Comparison of ENCODE assay signal across 12 cellular contexts in genomic region chr14:51139221-51139681, GRCh38. TPM values are rescaled to one million over a fixed set of nuclear protein-coding genes. Genes with fewer than 3 reads are reported as not detected.
DNase-seq lines count a peak whose midpoint lies in the region; ATAC-seq and TF ChIP-seq lines count a peak whose summit lies in the region.
"Had no signal": no experiment of that assay in that cellular context is flagged by ENCODE, and none has a peak within 500 bp of the region (broad histone marks: within the 10 kb centered on the region; RNA-seq: fewer than 3 reads in every experiment).

No MANE protein-coding gene starts in this region.

- H3K4me3 Mint-ChIP-seq in GM23338 (no peak overlapping the region), neural progenitor cell (no peak overlapping the region)

- no peak overlapping the region for H3K27ac Mint-ChIP-seq in GM23338
- peak overlapping the region; percentile 22 for H3K27ac Mint-ChIP-seq in neural progenitor cell

- H3K4me3 ChIP-seq in GM23338, result no peak overlapping the region
- H3K4me3 ChIP-seq in neural progenitor cell, result no peak overlapping the region
- H3K4me3 ChIP-seq: ascending aorta, skin epidermis had no signal

- DNase-seq in GM23338 (ENCODE audit: low spot score) (no peak), NCI-H524 (lab: John Stamatoyannopoulos, UW) (peak; percentile 77 to 99), epithelial cell of prostate (ENCODE audit: low read depth, low spot score) (peak; percentile 31), neural progenitor cell (ENCODE audit: low spot score) (no peak), GM03348 (ENCODE audit: low spot score) (no peak), substantia nigra (lab: John Stamatoyannopoulos, UW) (no peak)
- DNase-seq: COR-L47 had no signal

- peaks cover 16% of the 10 kb centered on the region for H3K9me2 ChIP-seq in GM23338 (ENCODE audit: insufficient read depth)

- H3K36me3 ChIP-seq in GM23338 (ENCODE audit: insufficient read depth) (0 out of 2 replicates have a peak, but pooled peaks cover 3% of the 10 kb centered on the region), neural progenitor cell (no peaks in the 10 kb centered on the region)
- H3K36me3 ChIP-seq: ascending aorta, Peyer's patch had no signal

- H3K27me3 ChIP-seq in GM23338 (ENCODE audit: insufficient read depth) (no peaks in the 10 kb centered on the region), neural progenitor cell (no peaks in the 10 kb centered on the region)
- H3K27me3 ChIP-seq: ascending aorta, Peyer's patch had no signal

- H3K9me3 Mint-ChIP-seq in GM23338 (peaks cover 37% of the 10 kb centered on the region), neural progenitor cell (peaks cover 22% of the 10 kb centered on the region)

- H3K4me1 ChIP-seq in GM23338 (ENCODE audit: insufficient read depth) (peaks cover 31% of the 10 kb centered on the region), neural progenitor cell (peaks cover 13% of the 10 kb centered on the region)
- H3K4me1 ChIP-seq: ascending aorta had no signal

- peak; percentile 50 for ATAC-seq in GM23338
- ATAC-seq in GM18519 (IDR thresholded peaks at IDR 0.05; ENCODE audit: low FRiP score, unreplicated experiment), result no peak
- ATAC-seq in HG02870 (IDR thresholded peaks at IDR 0.05; ENCODE audit: unreplicated experiment), result no peak

- H3K36me3 Mint-ChIP-seq in GM23338 (ENCODE audit: low read depth), result peaks cover 28% of the 10 kb centered on the region
- H3K36me3 Mint-ChIP-seq in neural progenitor cell, result no peaks in the 10 kb centered on the region

- H3F3A ChIP-seq in GM23338 (replicated peaks; ENCODE audit: low read depth) (no peaks in the 10 kb centered on the region), neural progenitor cell (ENCODE audit: low read depth) (peaks cover 9% of the 10 kb centered on the region)

- H3K79me2 ChIP-seq in GM23338 (replicated peaks; ENCODE audit: insufficient read depth) (no peaks in the 10 kb centered on the region), neural progenitor cell (ENCODE audit: low read depth) (no peaks in the 10 kb centered on the region)

- no peaks in the 10 kb centered on the region for H4K20me1 ChIP-seq in GM23338 (replicated peaks; ENCODE audit: insufficient read depth)
- no peaks in the 10 kb centered on the region for H4K20me1 ChIP-seq in neural progenitor cell (ENCODE audit: low read depth)

- H3K9me3 ChIP-seq in neural progenitor cell (ENCODE audit: low read depth), result peaks cover 9% of the 10 kb centered on the region
- H3K9me3 ChIP-seq: ascending aorta, Peyer's patch had no signal

- no peak for TF ChIP-seq CTCF in GM23338 (conservative IDR thresholded peaks at IDR 0.05; ENCODE audit: low read depth in 2 of 2)
- TF ChIP-seq CTCF in neural progenitor cell (IDR thresholded peaks at IDR 0.05), result no peak

- H3K27ac ChIP-seq in GM23338 (ENCODE audit: low read depth), result peak overlapping the region; percentile 30; the same call in 1 of the 2 replicates
- no peak overlapping the region for H3K27ac ChIP-seq in epithelial cell of prostate
- no peak overlapping the region for H3K27ac ChIP-seq in neural progenitor cell
- no peak overlapping the region for H3K27ac ChIP-seq in substantia nigra (ENCODE audit: low read depth, low read length, poor library complexity, severe bottlenecking)
- H3K27ac ChIP-seq: ascending aorta, skin epidermis had no signal

- H2AFZ ChIP-seq in GM23338, result peak overlapping the region; percentile 94; the same call in 1 of the 2 replicates
- H2AFZ ChIP-seq in neural progenitor cell (replicated peaks), result peak overlapping the region; percentile 83

- H3K4me1 Mint-ChIP-seq in GM23338, result peaks cover 36% of the 10 kb centered on the region
- H3K4me1 Mint-ChIP-seq in neural progenitor cell, result peaks cover 12% of the 10 kb centered on the region

- H3K27me3 Mint-ChIP-seq in GM23338 (ENCODE audit: insufficient read depth, low read depth, poor library complexity), result peaks cover 1% of the 10 kb centered on the region
- H3K27me3 Mint-ChIP-seq in neural progenitor cell (ENCODE audit: insufficient read depth, low read depth), result no peaks in the 10 kb centered on the region

- no peak overlapping the region for H3K9ac ChIP-seq in neural progenitor cell

- H3K4me2 ChIP-seq in GM23338 (peak overlapping the region; percentile 6), neural progenitor cell (no peak overlapping the region)

TF ChIP-seq in GM23338, 12 proteins besides CTCF, POLR2A, EP300 and RAD21 (continues in another document):
- TF ChIP-seq ZNF331 (CRISPR knock-in tag; IDR thresholded peaks at IDR 0.05; ENCODE audit: low read depth), result no peak
- no peak for TF ChIP-seq POLR2AphosphoS5 (IDR thresholded peaks at IDR 0.05; ENCODE audit: low read depth)
- TF ChIP-seq, protein P1, sequence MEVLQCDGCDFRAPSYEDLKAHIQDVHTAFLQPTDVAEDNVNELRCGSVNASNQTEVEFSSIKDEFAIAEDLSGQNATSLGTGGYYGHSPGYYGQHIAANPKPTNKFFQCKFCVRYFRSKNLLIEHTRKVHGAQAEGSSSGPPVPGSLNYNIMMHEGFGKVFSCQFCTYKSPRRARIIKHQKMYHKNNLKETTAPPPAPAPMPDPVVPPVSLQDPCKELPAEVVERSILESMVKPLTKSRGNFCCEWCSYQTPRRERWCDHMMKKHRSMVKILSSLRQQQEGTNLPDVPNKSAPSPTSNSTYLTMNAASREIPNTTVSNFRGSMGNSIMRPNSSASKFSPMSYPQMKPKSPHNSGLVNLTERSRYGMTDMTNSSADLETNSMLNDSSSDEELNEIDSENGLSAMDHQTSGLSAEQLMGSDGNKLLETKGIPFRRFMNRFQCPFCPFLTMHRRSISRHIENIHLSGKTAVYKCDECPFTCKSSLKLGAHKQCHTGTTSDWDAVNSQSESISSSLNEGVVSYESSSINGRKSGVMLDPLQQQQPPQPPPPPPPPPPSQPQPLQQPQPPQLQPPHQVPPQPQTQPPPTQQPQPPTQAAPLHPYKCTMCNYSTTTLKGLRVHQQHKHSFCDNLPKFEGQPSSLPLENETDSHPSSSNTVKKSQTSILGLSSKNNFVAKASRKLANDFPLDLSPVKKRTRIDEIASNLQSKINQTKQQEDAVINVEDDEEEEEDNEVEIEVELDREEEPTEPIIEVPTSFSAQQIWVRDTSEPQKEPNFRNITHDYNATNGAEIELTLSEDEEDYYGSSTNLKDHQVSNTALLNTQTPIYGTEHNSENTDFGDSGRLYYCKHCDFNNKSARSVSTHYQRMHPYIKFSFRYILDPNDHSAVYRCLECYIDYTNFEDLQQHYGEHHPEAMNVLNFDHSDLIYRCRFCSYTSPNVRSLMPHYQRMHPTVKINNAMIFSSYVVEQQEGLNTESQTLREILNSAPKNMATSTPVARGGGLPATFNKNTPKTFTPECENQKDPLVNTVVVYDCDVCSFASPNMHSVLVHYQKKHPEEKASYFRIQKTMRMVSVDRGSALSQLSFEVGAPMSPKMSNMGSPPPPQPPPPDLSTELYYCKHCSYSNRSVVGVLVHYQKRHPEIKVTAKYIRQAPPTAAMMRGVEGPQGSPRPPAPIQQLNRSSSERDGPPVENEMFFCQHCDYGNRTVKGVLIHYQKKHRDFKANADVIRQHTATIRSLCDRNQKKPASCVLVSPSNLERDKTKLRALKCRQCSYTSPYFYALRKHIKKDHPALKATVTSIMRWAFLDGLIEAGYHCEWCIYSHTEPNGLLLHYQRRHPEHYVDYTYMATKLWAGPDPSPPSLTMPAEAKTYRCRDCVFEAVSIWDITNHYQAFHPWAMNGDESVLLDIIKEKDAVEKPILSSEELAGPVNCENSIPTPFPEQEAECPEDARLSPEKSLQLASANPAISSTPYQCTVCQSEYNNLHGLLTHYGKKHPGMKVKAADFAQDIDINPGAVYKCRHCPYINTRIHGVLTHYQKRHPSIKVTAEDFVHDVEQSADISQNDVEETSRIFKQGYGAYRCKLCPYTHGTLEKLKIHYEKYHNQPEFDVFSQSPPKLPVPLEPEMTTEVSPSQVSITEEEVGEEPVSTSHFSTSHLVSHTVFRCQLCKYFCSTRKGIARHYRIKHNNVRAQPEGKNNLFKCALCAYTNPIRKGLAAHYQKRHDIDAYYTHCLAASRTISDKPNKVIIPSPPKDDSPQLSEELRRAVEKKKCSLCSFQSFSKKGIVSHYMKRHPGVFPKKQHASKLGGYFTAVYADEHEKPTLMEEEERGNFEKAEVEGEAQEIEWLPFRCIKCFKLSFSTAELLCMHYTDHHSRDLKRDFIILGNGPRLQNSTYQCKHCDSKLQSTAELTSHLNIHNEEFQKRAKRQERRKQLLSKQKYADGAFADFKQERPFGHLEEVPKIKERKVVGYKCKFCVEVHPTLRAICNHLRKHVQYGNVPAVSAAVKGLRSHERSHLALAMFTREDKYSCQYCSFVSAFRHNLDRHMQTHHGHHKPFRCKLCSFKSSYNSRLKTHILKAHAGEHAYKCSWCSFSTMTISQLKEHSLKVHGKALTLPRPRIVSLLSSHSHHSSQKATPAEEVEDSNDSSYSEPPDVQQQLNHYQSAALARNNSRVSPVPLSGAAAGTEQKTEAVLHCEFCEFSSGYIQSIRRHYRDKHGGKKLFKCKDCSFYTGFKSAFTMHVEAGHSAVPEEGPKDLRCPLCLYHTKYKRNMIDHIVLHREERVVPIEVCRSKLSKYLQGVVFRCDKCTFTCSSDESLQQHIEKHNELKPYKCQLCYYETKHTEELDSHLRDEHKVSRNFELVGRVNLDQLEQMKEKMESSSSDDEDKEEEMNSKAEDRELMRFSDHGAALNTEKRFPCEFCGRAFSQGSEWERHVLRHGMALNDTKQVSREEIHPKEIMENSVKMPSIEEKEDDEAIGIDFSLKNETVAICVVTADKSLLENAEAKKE (CRISPR knock-in tag; IDR thresholded peaks at IDR 0.05), result no peak
- TF ChIP-seq JUNB (IDR thresholded peaks at IDR 0.05; ENCODE audit: unreplicated experiment), result no peak
- no peak for TF ChIP-seq EZH2phosphoT487 (IDR thresholded peaks at IDR 0.05; ENCODE audit: unreplicated experiment)
- no peak for TF ChIP-seq NANOG (IDR thresholded peaks at IDR 0.05; ENCODE audit: borderline replicate concordance)
- TF ChIP-seq ZNF114 (CRISPR knock-in tag; IDR thresholded peaks at IDR 0.05), result no peak
- no peak for TF ChIP-seq EZH2 (IDR thresholded peaks at IDR 0.05; ENCODE audit: low read depth, unreplicated experiment)
- no peak for TF ChIP-seq STAT1 (IDR thresholded peaks at IDR 0.05; ENCODE audit: unreplicated experiment)
- no peak for TF ChIP-seq CREB1 (CRISPR knock-in tag; IDR thresholded peaks at IDR 0.05; ENCODE audit: low read depth)
- TF ChIP-seq ETS1 (IDR thresholded peaks at IDR 0.05), result no peak

RNA-seq across cellular contexts. Expression of gene TRIM9, which starts 44.3 kb away (rescaled TPM):
- 6.2 and 8.4 TPM in 2 replicates for total RNA-seq in GM23338 (2014; rRNA removed; shearing (Covaris generic))
- polyA plus RNA-seq in GM23338 (2016; fragmentation: Nextera tagmentation; extraction: Ambion mirVana), result 3.7 and 4.4 TPM in 2 replicates
- 1.3 and 2.3 TPM in 2 replicates for total RNA-seq in neural progenitor cell (ENCODE audit: low replicate concordance)

Comparison
In these comparisons a context has a peak if more than half of its experiments do, and no peak if none do; other contexts are left out.
1. DNase-seq: peak in NCI-H524 (2 of 2) and epithelial cell of prostate (single experiment); none in GM23338 (single experiment), neural progenitor cell (single experiment), GM03348 (single experiment) and substantia nigra (0 of 49).